8 cellular contexts compared by ENCODE assay signal in the genomic region with DNA sequence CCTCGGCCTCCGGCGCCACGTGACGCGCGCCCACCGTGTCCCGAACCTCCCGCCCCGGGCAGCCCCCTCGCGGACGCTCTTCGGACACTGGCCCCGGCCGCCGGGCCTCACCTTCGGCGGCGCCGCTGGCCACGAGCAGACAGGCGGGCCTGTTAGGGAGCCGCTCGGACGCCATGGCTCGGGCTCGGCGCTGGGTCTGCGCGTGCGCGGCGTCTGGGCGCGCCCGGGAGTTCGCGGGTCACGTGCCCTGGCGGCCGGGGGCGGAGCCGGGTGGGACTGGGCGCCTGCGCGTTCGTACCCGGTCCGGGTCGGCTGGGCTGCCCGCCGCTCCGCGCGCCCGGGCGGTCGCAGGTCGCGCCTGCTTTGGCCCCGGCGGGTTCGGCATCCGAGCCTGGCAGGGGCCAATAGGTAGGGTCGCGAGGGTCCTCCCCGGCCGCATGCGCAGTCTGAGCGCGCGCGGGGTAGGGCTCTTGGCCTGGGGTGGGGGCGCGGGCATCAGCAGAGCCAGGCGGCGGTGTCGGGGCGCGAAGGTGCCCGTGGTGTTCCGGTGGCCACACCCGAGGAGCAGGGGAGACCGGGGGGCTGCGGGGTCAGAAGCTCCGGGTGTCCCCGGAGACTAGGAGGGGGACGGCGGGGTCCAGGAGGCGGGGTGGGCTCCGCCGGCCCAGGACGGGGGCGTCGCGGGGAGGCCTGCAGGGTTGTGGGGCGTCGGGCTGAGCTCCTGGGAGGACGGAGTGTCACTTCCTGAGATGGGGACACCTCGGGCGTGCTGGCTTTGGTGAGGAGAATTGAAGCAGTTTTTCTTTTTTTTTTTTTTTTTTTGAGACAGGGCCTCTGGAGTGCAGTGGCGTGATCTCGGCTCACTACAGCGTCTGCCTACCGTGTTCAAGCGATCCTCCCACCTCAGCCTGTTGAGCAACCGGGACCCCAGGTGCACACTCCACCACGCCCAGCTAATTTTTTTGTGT. TPM values are rescaled to one million over a fixed set of nuclear protein-coding genes. Genes with fewer than 3 reads are reported as not detected.
DNase-seq lines count a peak whose midpoint lies in the region; TF ChIP-seq lines count a peak whose summit lies in the region.

GATD1 (minus strand) TSS at position 200 of the 968 bp plus-strand sequence; CDS start at position 175, 25 bp downstream.

- no peaks in the 10 kb centered on the region for H3K36me3 ChIP-seq in Loucy (ENCODE audit: insufficient read depth, low read length)
- no peaks in the 10 kb centered on the region for H3K36me3 ChIP-seq in neural progenitor cell

- peaks cover 3% of the 10 kb centered on the region for H3K36me3 Mint-ChIP-seq in neural progenitor cell

- H3K9me3 ChIP-seq in Loucy (ENCODE audit: insufficient read depth, low read depth, low read length) (no peaks in the 10 kb centered on the region), neural progenitor cell (ENCODE audit: low read depth) (no peaks in the 10 kb centered on the region)

- H3K27me3 Mint-ChIP-seq in neural progenitor cell (ENCODE audit: insufficient read depth, low read depth) = no peaks in the 10 kb centered on the region

- H3K4me1 Mint-ChIP-seq in neural progenitor cell = peaks cover 24% of the 10 kb centered on the region

- H3K9ac ChIP-seq in Loucy (ENCODE audit: low read depth, low read length, poor library complexity, severe bottlenecking) (peak within 1 kb of the TSS; percentile 96), neural progenitor cell (peak within 1 kb of the TSS; percentile 73)

- H3K79me2 ChIP-seq in Loucy (ENCODE audit: insufficient read depth, low read length) (peaks cover 61% of the 10 kb centered on the region), neural progenitor cell (ENCODE audit: low read depth) (peaks cover 50% of the 10 kb centered on the region)

- peak within 1 kb of the TSS; percentile 11 for H3K27ac Mint-ChIP-seq in neural progenitor cell

- peak within 1 kb of the TSS; percentile 83 for H3K4me2 ChIP-seq in Loucy (ENCODE audit: low read depth, low read length, poor library complexity, severe bottlenecking)
- peak within 1 kb of the TSS; percentile 96 for H3K4me2 ChIP-seq in neural progenitor cell

- DNase-seq in ELF-1 (ENCODE audit: low read depth, low spot score) (peak; percentile 88), H4 (ENCODE audit: low spot score) (peak; percentile 79), SIG-M5 treated with dmso at 0.1 percent for 504 hours (lab: John Stamatoyannopoulos, UW; ENCODE audit: unreplicated experiment) (peak; percentile 71), activated gamma-delta T cell (lab: John Stamatoyannopoulos, UW) (peak; percentile 93), foreskin fibroblast (peak; percentile 83 to 96), neural progenitor cell (ENCODE audit: low spot score) (peak; percentile 96), stromal cell of bone marrow (ENCODE audit: low read depth) (peak; percentile 73)

- H3K4me3 ChIP-seq in Loucy (ENCODE audit: low read length, poor library complexity, severe bottlenecking) = peak within 1 kb of the TSS; percentile 89
- peak within 1 kb of the TSS; percentile 80 to 90 for H3K4me3 ChIP-seq in foreskin fibroblast (ENCODE audit: low read depth in 1 of 2, low read length in 2 of 2)
- H3K4me3 ChIP-seq in neural progenitor cell = peak within 1 kb of the TSS; percentile 97

- peak within 1 kb of the TSS; percentile 88 for H3K4me3 Mint-ChIP-seq in neural progenitor cell

- peak within 1 kb of the TSS; percentile 91 for H3K27ac ChIP-seq in neural progenitor cell

- H3K9me2 ChIP-seq in Loucy (replicated peaks; ENCODE audit: low read depth, low read length) = no peaks in the 10 kb centered on the region

- H3K27me3 ChIP-seq in Loucy (ENCODE audit: insufficient read depth, low read length, poor library complexity, severe bottlenecking) (no peaks in the 10 kb centered on the region), neural progenitor cell (no peaks in the 10 kb centered on the region)

- H3K9me3 Mint-ChIP-seq in neural progenitor cell = no peaks in the 10 kb centered on the region

- H4K20me1 ChIP-seq in Loucy (ENCODE audit: insufficient read depth, low read length, poor library complexity, severe bottlenecking) (peaks cover 41% of the 10 kb centered on the region), neural progenitor cell (ENCODE audit: low read depth) (peaks cover 51% of the 10 kb centered on the region)

- TF ChIP-seq CTCF in Loucy (conservative IDR thresholded peaks at IDR 0.05; ENCODE audit: low read length) (no peak), foreskin fibroblast (IDR thresholded peaks at IDR 0.05; ENCODE audit: low read depth, low read length) (no peak), neural progenitor cell (IDR thresholded peaks at IDR 0.05) (no peak)

- H2AFZ ChIP-seq in Loucy (ENCODE audit: low read length) (peak within 1 kb of the TSS; percentile 85), neural progenitor cell (replicated peaks) (peak within 1 kb of the TSS; percentile 88)

- H3K4me1 ChIP-seq in Loucy (ENCODE audit: insufficient read depth, low read length, poor library complexity, severe bottlenecking) = peaks cover 23% of the 10 kb centered on the region
- peaks cover 16% of the 10 kb centered on the region for H3K4me1 ChIP-seq in neural progenitor cell

- no peaks in the 10 kb centered on the region for H3F3A ChIP-seq in Loucy (ENCODE audit: low read depth)
- peaks cover 17% of the 10 kb centered on the region for H3F3A ChIP-seq in neural progenitor cell (ENCODE audit: low read depth)

RNA-seq across cellular contexts. Expression of gene GATD1, which starts in this region (rescaled TPM):
- total RNA-seq in H4 (2014; rRNA removed; shearing (Covaris generic)) = 15.5 and 24.8 TPM in 2 replicates
- 24.1 and 52.9 TPM in 2 replicates for total RNA-seq in neural progenitor cell (ENCODE audit: low replicate concordance)

Comparison
In these comparisons a context has a peak if more than half of its experiments do, and no peak if none do; other contexts are left out.
1. Peak in every context shown above with its lines: DNase-seq, H3K4me3 ChIP-seq and H3K27ac ChIP-seq.